ENCODE assay signal across 25 cellular contexts in genomic region chr18:14941792-14942191, GRCh38.
"Had no signal": no experiment of that assay in that cellular context is flagged by ENCODE, and none has a peak within 500 bp of the region (broad histone marks: within the 10 kb centered on the region; RNA-seq: fewer than 3 reads in every experiment).

No MANE protein-coding gene starts in this region.

- H3K27ac ChIP-seq: skin epidermis, stomach, tibial artery, uterus, VCaP had no signal

- ATAC-seq: left cardiac atrium; sciatic nerve; stimulated activated effector memory CD8-positive, alpha-beta T cell treated with anti-CD3 and anti-CD28 coated beads, Interleukin-12 subunit alpha, Interleukin-12 subunit beta, amount 100 ng/mL, for 72 hours had no signal

- H3K4me1 ChIP-seq: stomach, tibial artery, uterus had no signal

- H3K9me3 Mint-ChIP-seq: activated T-cell treated with anti-CD3 and anti-CD28 coated beads, Interleukin-2, amount 50 U/mL, for 24 hours; natural killer cell treated with Interleukin-12 subunit alpha and Interleukin-12 subunit beta and Interleukin-15 and Interleukin-18, amount 100 ng/mL, for 72 hours; stimulated activated effector memory CD8-positive, alpha-beta T cell treated with anti-CD3 and anti-CD28 coated beads, Interleukin-12 subunit alpha, Interleukin-12 subunit beta, amount 100 ng/mL, for 72 hours had no signal

- H3K27me3 Mint-ChIP-seq: activated T-cell treated with anti-CD3 and anti-CD28 coated beads, Interleukin-2, amount 50 U/mL, for 24 hours; natural killer cell treated with Interleukin-12 subunit alpha and Interleukin-12 subunit beta and Interleukin-15 and Interleukin-18, amount 100 ng/mL, for 72 hours; progenitor cell of endocrine pancreas had no signal

- H3K4me1 Mint-ChIP-seq: stimulated activated effector memory CD8-positive, alpha-beta T cell treated with anti-CD3 and anti-CD28 coated beads, Interleukin-12 subunit alpha, Interleukin-12 subunit beta, amount 100 ng/mL, for 72 hours had no signal

- H3K36me3 ChIP-seq: stomach, tibial artery, uterus had no signal

- H3K36me3 Mint-ChIP-seq: natural killer cell treated with Interleukin-12 subunit alpha and Interleukin-12 subunit beta and Interleukin-15 and Interleukin-18, amount 100 ng/mL, for 72 hours; stimulated activated effector memory CD8-positive, alpha-beta T cell treated with anti-CD3 and anti-CD28 coated beads, Interleukin-12 subunit alpha, Interleukin-12 subunit beta, amount 100 ng/mL, for 72 hours had no signal

- H3K27me3 ChIP-seq: stomach, tibial artery, uterus had no signal

- H3K9me3 ChIP-seq: stomach, tibial artery, uterus had no signal

- DNase-seq: activated CD4-positive, alpha-beta T cell treated with anti-CD3 and anti-CD28 coated beads for 48 hours; activated CD4-positive, alpha-beta T cell treated with anti-CD3 and anti-CD28 coated beads, Interleukin-2, amount 50 U/mL, for 48 hours; activated CD8-positive, alpha-beta memory T cell treated with anti-CD3 and anti-CD28 coated beads, Interleukin-2, amount 50 U/mL, for 4 hours; activated gamma-delta T cell; activated naive CD4-positive, alpha-beta T cell treated with anti-CD3 and anti-CD28 coated beads, Interleukin-2, amount 50 U/mL, for 16 hours; activated T-cell treated with anti-CD3 and anti-CD28 coated beads, Interleukin-2, amount 50 U/mL, for 24 hours; amniotic stem cell; central memory CD4-positive, alpha-beta T cell; effector CD8-positive, alpha-beta T cell; islet precursor cell; left cardiac atrium; midbrain; stimulated activated CD4-positive, alpha-beta T cell treated with anti-CD3 and anti-CD28 coated beads, Interleukin-4, amount 100 ng/mL, for 24 hours; stomach; tibial artery; uterus had no signal

- H3K4me3 ChIP-seq: skin epidermis, stomach, tibial artery, uterus had no signal

- H3K4me3 Mint-ChIP-seq: activated T-cell treated with anti-CD3 and anti-CD28 coated beads, Interleukin-2, amount 50 U/mL, for 24 hours; natural killer cell treated with Interleukin-12 subunit alpha and Interleukin-12 subunit beta and Interleukin-15 and Interleukin-18, amount 100 ng/mL, for 72 hours; stimulated activated effector memory CD8-positive, alpha-beta T cell treated with anti-CD3 and anti-CD28 coated beads, Interleukin-12 subunit alpha, Interleukin-12 subunit beta, amount 100 ng/mL, for 72 hours had no signal

- FAIRE-seq: astrocyte, frontal cortex, TTC549 had no signal

- H3K27ac Mint-ChIP-seq: activated T-cell treated with anti-CD3 and anti-CD28 coated beads, Interleukin-2, amount 50 U/mL, for 24 hours; natural killer cell treated with Interleukin-12 subunit alpha and Interleukin-12 subunit beta and Interleukin-15 and Interleukin-18, amount 100 ng/mL, for 72 hours; progenitor cell of endocrine pancreas; stimulated activated effector memory CD8-positive, alpha-beta T cell treated with anti-CD3 and anti-CD28 coated beads, Interleukin-12 subunit alpha, Interleukin-12 subunit beta, amount 100 ng/mL, for 72 hours had no signal
